ENCODE assay signal across 8 cellular contexts in the genomic region with DNA sequence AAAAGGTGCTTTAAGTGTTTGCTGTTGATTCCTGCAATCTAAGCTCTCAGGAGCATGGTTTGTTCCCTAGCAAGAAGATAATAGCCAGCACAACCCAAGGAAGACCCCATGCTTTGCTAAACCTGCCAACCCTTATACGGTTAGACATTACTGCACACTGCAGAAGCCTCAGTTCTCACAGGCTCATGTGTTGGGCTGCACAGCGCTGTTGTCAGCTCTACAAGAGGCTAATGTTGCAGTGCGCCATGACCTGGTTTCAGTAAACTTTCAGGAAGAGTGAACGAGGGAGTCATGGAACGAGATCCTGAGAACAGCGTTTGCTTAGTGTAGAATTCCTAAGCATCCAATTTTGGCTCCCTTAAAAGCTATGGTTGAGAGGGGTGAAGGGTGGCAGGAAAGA.
DNase-seq lines count a peak whose midpoint lies in the region; ATAC-seq lines count a peak whose summit lies in the region.

No MANE protein-coding gene starts in this region.

- H3K4me1 Mint-ChIP-seq in CD4-positive, CD25-positive, alpha-beta regulatory T cell: peaks cover 21 to 34% (median 27%) of the 10 kb centered on the region in 4 donors
- H3K4me1 Mint-ChIP-seq in activated naive CD8-positive, alpha-beta T cell (ENCODE audit: low read depth): peaks cover 73% of the 10 kb centered on the region

- peaks cover 21% of the 10 kb centered on the region for H3K4me1 ChIP-seq in CD4-positive, CD25-positive, alpha-beta regulatory T cell (ENCODE audit: control insufficient read depth, insufficient read depth, low read length, poor library complexity, severe bottlenecking)
- peaks cover 0 to 11% of the 10 kb centered on the region in 2 donors for H3K4me1 ChIP-seq in muscle layer of duodenum (ENCODE audit: control insufficient read depth in 1 of 2, insufficient read depth in 2 of 2, low read length in 2 of 2)

- no peaks in the 10 kb centered on the region for H3K36me3 ChIP-seq in CD4-positive, CD25-positive, alpha-beta regulatory T cell (ENCODE audit: control insufficient read depth, insufficient read depth, low read length)
- peaks cover 9 to 10% of the 10 kb centered on the region in 2 donors for H3K36me3 ChIP-seq in muscle layer of duodenum (ENCODE audit: control insufficient read depth in 1 of 2, insufficient read depth in 2 of 2, low read length in 2 of 2)

- H3K27me3 Mint-ChIP-seq in CD4-positive, CD25-positive, alpha-beta regulatory T cell: no peaks in the 10 kb centered on the region
- H3K27me3 Mint-ChIP-seq in activated naive CD8-positive, alpha-beta T cell: no peaks in the 10 kb centered on the region

- peaks cover 0 to 2% (median 0%) of the 10 kb centered on the region in 7 donors for H3K9me3 Mint-ChIP-seq in CD4-positive, CD25-positive, alpha-beta regulatory T cell
- H3K9me3 Mint-ChIP-seq in activated naive CD8-positive, alpha-beta T cell (ENCODE audit: low read depth): no peaks in the 10 kb centered on the region

- peak overlapping the region; percentile 85 for H3K4me3 ChIP-seq in CD4-positive, CD25-positive, alpha-beta regulatory T cell (ENCODE audit: low read depth, low read length)
- H3K4me3 ChIP-seq in muscle layer of duodenum (ENCODE audit: low read depth in 1 of 2, low read length in 2 of 2): peak overlapping the region in 1 of 2 donors; percentile 20

- peak overlapping the region; percentile 93 to 99 (median 97) for H3K27ac Mint-ChIP-seq in CD4-positive, CD25-positive, alpha-beta regulatory T cell
- peak overlapping the region; percentile 99 for H3K27ac Mint-ChIP-seq in activated naive CD8-positive, alpha-beta T cell

- peak overlapping the region; percentile 87 for H3K27ac ChIP-seq in CD4-positive, CD25-positive, alpha-beta regulatory T cell (ENCODE audit: insufficient read depth, low read length, poor library complexity, severe bottlenecking)
- peak overlapping the region; percentile 97 for H3K27ac ChIP-seq in muscle layer of duodenum (ENCODE audit: low read length)

- DNase-seq in CD4-positive, CD25-positive, alpha-beta regulatory T cell: no peak
- DNase-seq in occipital lobe (lab: John Stamatoyannopoulos, UW): no peak
- no peak for DNase-seq in islet precursor cell
- no peak for DNase-seq in GOT3 (lab: John Stamatoyannopoulos, UW)

- H3K9me3 ChIP-seq in CD4-positive, CD25-positive, alpha-beta regulatory T cell (ENCODE audit: control insufficient read depth in 2 of 2, low read length in 2 of 2): no peaks in the 10 kb centered on the region
- H3K9me3 ChIP-seq in muscle layer of duodenum (ENCODE audit: control insufficient read depth in 1 of 2, low read length in 2 of 2): no peaks in the 10 kb centered on the region

- H3K27me3 ChIP-seq in CD4-positive, CD25-positive, alpha-beta regulatory T cell (ENCODE audit: control insufficient read depth, insufficient read depth, low read length): no peaks in the 10 kb centered on the region
- H3K27me3 ChIP-seq in muscle layer of duodenum (ENCODE audit: low read depth, low read length): no peaks in the 10 kb centered on the region

- no peaks in the 10 kb centered on the region for H3K36me3 Mint-ChIP-seq in CD4-positive, CD25-positive, alpha-beta regulatory T cell
- H3K36me3 Mint-ChIP-seq in activated naive CD8-positive, alpha-beta T cell: no peaks in the 10 kb centered on the region

- H3K4me3 Mint-ChIP-seq in CD4-positive, CD25-positive, alpha-beta regulatory T cell: peak overlapping the region; percentile 75 to 86 (median 76)
- peak overlapping the region; percentile 81 for H3K4me3 Mint-ChIP-seq in activated naive CD8-positive, alpha-beta T cell

- ATAC-seq in CD4-positive, CD25-positive, alpha-beta regulatory T cell (ENCODE audit: low read depth in 2 of 2): no peak
- ATAC-seq in HG02798 (IDR thresholded peaks at IDR 0.05; ENCODE audit: poor library complexity, unreplicated experiment) (peak; percentile 5), HG03565 (IDR thresholded peaks at IDR 0.05; ENCODE audit: unreplicated experiment) (no peak)
